1 cellular context compared by ENCODE assay signal in genomic region chr7:44796504-44797328, GRCh38.
TF ChIP-seq lines count a peak whose summit lies in the region.

Gene PPIA, plus strand, starts transcription at chr7:44796681. Its CDS starts 44 bp downstream, at chr7:44796725.

TF ChIP-seq in HEK293, 187 proteins besides CTCF, POLR2A, EP300 and RAD21 (continued from another document and continues in another):
- TF ChIP-seq ZNF692 (tag by site-specific recombination; IDR thresholded peaks at IDR 0.05) (peak; percentile 20; the same call in 1 of the 2 replicates), ZNF10 (tag by site-specific recombination; IDR thresholded peaks at IDR 0.05) (peak; percentile 18; the same call in 1 of the 2 replicates), ZNF76 (tag by site-specific recombination; IDR thresholded peaks at IDR 0.05; ENCODE audit: borderline replicate concordance, low read depth) (peak; percentile 87; the same call in 1 of the 2 replicates), ZNF26 (tag by site-specific recombination; IDR thresholded peaks at IDR 0.05) (no peak), ZNF341 (tag by site-specific recombination; IDR thresholded peaks at IDR 0.05; ENCODE audit: low read depth) (peak; percentile 54), ZNF791 (tag by site-specific recombination; IDR thresholded peaks at IDR 0.05) (no peak), ZNF335 (tag by site-specific recombination; conservative IDR thresholded peaks at IDR 0.05) (0 out of 2 replicates have a peak, but pooled peaks have one; percentile 60), ZNF157 (tag by site-specific recombination; IDR thresholded peaks at IDR 0.05) (no peak), ZNF707 (tag by site-specific recombination; IDR thresholded peaks at IDR 0.05) (no peak), ZNF398 (tag by site-specific recombination; IDR thresholded peaks at IDR 0.05) (peak; percentile 9; the same call in 1 of the 2 replicates), SP2 (tag by site-specific recombination; IDR thresholded peaks at IDR 0.05) (peak; percentile 95), ZBTB26 (tag by site-specific recombination; optimal IDR thresholded peaks at IDR 0.05) (peak; percentile 99), ZNF16 (tag by site-specific recombination; IDR thresholded peaks at IDR 0.05; ENCODE audit: low read depth) (no peak), ATF2 (tag by site-specific recombination; IDR thresholded peaks at IDR 0.05; ENCODE audit: low read depth) (no peak), MZF1 (tag by site-specific recombination; IDR thresholded peaks at IDR 0.05; ENCODE audit: borderline replicate concordance) (0 out of 2 replicates have a peak, but pooled peaks have one; percentile 26), GFI1B (tag by site-specific recombination; IDR thresholded peaks at IDR 0.05) (0 out of 2 replicates have a peak, but pooled peaks have one; percentile 29), ZNF660 (tag by site-specific recombination; IDR thresholded peaks at IDR 0.05) (peak; percentile 68; the same call in 1 of the 2 replicates), KLF16 (tag by site-specific recombination; IDR thresholded peaks at IDR 0.05) (0 out of 2 replicates have a peak, but pooled peaks have one; percentile 30), GLI4 (tag by site-specific recombination; IDR thresholded peaks at IDR 0.05) (peak; percentile 83; the same call in 1 of the 2 replicates), ZNF785 (tag by site-specific recombination; IDR thresholded peaks at IDR 0.05) (no peak), ZSCAN16 (tag by site-specific recombination; IDR thresholded peaks at IDR 0.05) (0 out of 2 replicates have a peak, but pooled peaks have one; percentile 7), ZNF610 (tag by site-specific recombination; IDR thresholded peaks at IDR 0.05; ENCODE audit: borderline replicate concordance) (no peak), INSM2 (tag by site-specific recombination; IDR thresholded peaks at IDR 0.05) (0 out of 2 replicates have a peak, but pooled peaks have one; percentile 3), PBX3 (CRISPR knock-in tag; IDR thresholded peaks at IDR 0.05) (peak; percentile 99), ZNF302 (tag by site-specific recombination; IDR thresholded peaks at IDR 0.05; ENCODE audit: low read depth) (no peak), KLF10 (tag by site-specific recombination; IDR thresholded peaks at IDR 0.05) (peak; percentile 19), ZNF513 (tag by site-specific recombination; IDR thresholded peaks at IDR 0.05) (peak; percentile 46; the same call in 1 of the 2 replicates), ZSCAN30 (tag by site-specific recombination; IDR thresholded peaks at IDR 0.05) (peak; percentile 76), ZFHX2 (tag by site-specific recombination; conservative IDR thresholded peaks at IDR 0.05) (0 out of 2 replicates have a peak, but pooled peaks have one; percentile 5), SP3 (tag by site-specific recombination; IDR thresholded peaks at IDR 0.05) (peak; percentile 84), ZXDB (tag by site-specific recombination; IDR thresholded peaks at IDR 0.05) (no peak; the same call in 1 of the 2 replicates), ZBTB10 (tag by site-specific recombination; IDR thresholded peaks at IDR 0.05) (peak; percentile 29; the same call in 1 of the 2 replicates), ZNF664 (tag by site-specific recombination; IDR thresholded peaks at IDR 0.05) (no peak), YY2 (tag by site-specific recombination; IDR thresholded peaks at IDR 0.05) (0 out of 2 replicates have a peak, but pooled peaks have one; percentile 47), FEZF1 (tag by site-specific recombination; IDR thresholded peaks at IDR 0.05) (0 out of 2 replicates have a peak, but pooled peaks have one; percentile 22), ZNF140 (tag by site-specific recombination; IDR thresholded peaks at IDR 0.05) (no peak)
